Comparison of ENCODE assay signal across 12 cellular contexts in the genomic region with DNA sequence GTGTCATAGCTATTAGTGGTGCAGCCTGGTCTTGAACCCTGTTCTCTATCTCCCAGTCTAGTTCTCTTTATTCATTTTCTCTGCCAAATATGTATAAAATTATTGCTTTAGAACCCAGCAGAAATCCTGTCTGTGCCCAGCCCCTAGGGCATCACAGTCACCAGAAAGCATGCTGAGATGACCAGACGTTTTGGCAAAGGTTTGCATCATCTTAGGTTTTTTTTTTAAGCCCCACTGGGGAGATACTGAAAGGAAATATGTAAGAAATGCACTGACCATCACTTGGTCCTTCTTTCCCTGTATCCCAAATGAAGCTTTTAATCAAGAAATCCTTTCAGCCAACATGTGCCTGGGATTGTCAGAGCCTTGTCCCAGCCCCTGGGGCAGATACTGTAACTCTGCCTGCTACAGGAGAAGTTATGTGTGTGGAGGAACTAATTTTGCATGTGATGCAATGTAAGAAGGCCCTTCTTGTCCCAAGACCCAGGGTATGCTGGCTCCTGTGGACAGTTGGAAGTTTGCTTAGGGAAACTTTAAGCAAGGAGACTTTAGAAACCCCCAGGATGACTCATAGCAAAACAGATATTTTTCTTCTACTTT.
A peak's percentile ranks its signal among the peaks of the same experiment; 100 is the strongest.
DNase-seq lines count a peak whose midpoint lies in the region; ATAC-seq and TF ChIP-seq lines count a peak whose summit lies in the region.
"Had no signal": no experiment of that assay in that cellular context is flagged by ENCODE, and none has a peak within 500 bp of the region (broad histone marks: within the 10 kb centered on the region; RNA-seq: fewer than 3 reads in every experiment).

No MANE protein-coding gene starts in this region.

- H2AK5ac ChIP-seq in mesendoderm (ENCODE audit: low read length), result peak overlapping the region; percentile 25

- H3K4me3 ChIP-seq in mesendoderm (ENCODE audit: low read length), result no peak overlapping the region
- no peak overlapping the region for H3K4me3 ChIP-seq in transverse colon
- H3K4me3 ChIP-seq: lung, right lobe of liver, SK-N-MC had no signal

- H3K23ac ChIP-seq in mesendoderm (ENCODE audit: low read length), result no peak overlapping the region

- H3K4me1 ChIP-seq in mesendoderm (ENCODE audit: control insufficient read depth, low read depth, low read length) (peaks cover 32% of the 10 kb centered on the region), transverse colon (peaks cover 27 to 76% (median 43%) of the 10 kb centered on the region in 4 donors), foreskin keratinocyte (peaks cover 23% of the 10 kb centered on the region)

- peak overlapping the region; percentile 17 for H3K56ac ChIP-seq in mesendoderm (ENCODE audit: low read length)

- in situ Hi-C loops in transverse colon (cut with MboI; ENCODE audit: low pct_ligation_motif_present in 1 of 4, low pct_unique_long_range_greater_than_20kb in 1 of 4, low sequenced_read_pairs in 3 of 4), result no loop called here

- no peak overlapping the region for H4K5ac ChIP-seq in mesendoderm (ENCODE audit: low read length)

- no peaks in the 10 kb centered on the region for H3K79me2 ChIP-seq in mesendoderm (ENCODE audit: control insufficient read depth, insufficient read depth, low read length)

- H3K27me3 ChIP-seq in mesendoderm (ENCODE audit: insufficient read depth, low read length, poor library complexity) (no peaks in the 10 kb centered on the region), transverse colon (no peaks in the 10 kb centered on the region), foreskin keratinocyte (no peaks in the 10 kb centered on the region)
- H3K27me3 ChIP-seq: right lobe of liver had no signal

- H3K27ac ChIP-seq in caudate nucleus (ENCODE audit: low read depth, low read length) (peak overlapping the region; percentile 89), mesendoderm (ENCODE audit: low read depth, low read length) (no peak overlapping the region), transverse colon (peak overlapping the region; percentile 86 to 92 (median 88)), foreskin keratinocyte (no peak overlapping the region)
- H3K27ac ChIP-seq: SK-N-MC had no signal

- H3K36me3 ChIP-seq in mesendoderm (ENCODE audit: control insufficient read depth, insufficient read depth, low read length), result no peaks in the 10 kb centered on the region
- no peaks in the 10 kb centered on the region for H3K36me3 ChIP-seq in transverse colon
- H3K36me3 ChIP-seq: right lobe of liver had no signal

- H4K8ac ChIP-seq in mesendoderm (ENCODE audit: low read depth, low read length), result no peak overlapping the region

- no peak for TF ChIP-seq EP300 in transverse colon (IDR thresholded peaks at IDR 0.05; ENCODE audit: low read depth)

- TF ChIP-seq POLR2A in transverse colon (IDR thresholded peaks at IDR 0.05), result no peak

- no peak for DNase-seq in caudate nucleus (lab: John Stamatoyannopoulos, UW)
- no peak for DNase-seq in mesendoderm
- no peak for DNase-seq in transverse colon
- no peak for DNase-seq in stimulated activated CD4-positive, alpha-beta T cell treated with anti-CD3 and anti-CD28 coated beads, Interleukin-1b, Interleukin-23, amount 100 ng/mL, for 48 hours
- DNase-seq in foreskin keratinocyte, result no peak
- no peak for DNase-seq in activated CD4-positive, CD25-positive, alpha-beta regulatory T cell (lab: John Stamatoyannopoulos, UW)
- DNase-seq: activated naive CD8-positive, alpha-beta T cell treated with anti-CD3 and anti-CD28 coated beads, Interleukin-2, amount 50 U/mL, for 24 hours; NCI-H1930; right lobe of liver had no signal

- intact Hi-C loops in transverse colon (cut with DNase I; ENCODE audit: low total_unique reads), result no loop called here

- no peak overlapping the region for H2BK120ac ChIP-seq in mesendoderm (ENCODE audit: low read depth, low read length)

- no CpG with 5 or more reads among the region's 1 CpG for WGBS in mesendoderm (ENCODE audit: extremely low coverage, insufficient coverage, low lambda C conversion rate)
- 20 to 41% methylated on average over 1 of the region's 1 CpG for WGBS in transverse colon (ENCODE audit: low coverage in 1 of 2), 2 donors

- TF ChIP-seq CTCF in transverse colon (IDR thresholded peaks at IDR 0.05) (no peak), foreskin keratinocyte (conservative IDR thresholded peaks at IDR 0.05) (no peak)

- no peak overlapping the region for H2BK15ac ChIP-seq in mesendoderm (replicated peaks; ENCODE audit: low read depth)

- H3K9ac ChIP-seq in mesendoderm (ENCODE audit: low read length), result no peak overlapping the region

- ATAC-seq in HG02798 (IDR thresholded peaks at IDR 0.05; ENCODE audit: poor library complexity, unreplicated experiment) (peak; percentile 21), foreskin keratinocyte (no peak)
- ATAC-seq: activated naive CD8-positive, alpha-beta T cell treated with anti-CD3 and anti-CD28 coated beads, Interleukin-2, amount 50 U/mL, for 24 hours; right lobe of liver had no signal

- H3K79me1 ChIP-seq in mesendoderm (ENCODE audit: low read length), result no peaks in the 10 kb centered on the region

- no peaks in the 10 kb centered on the region for H3K9me3 ChIP-seq in transverse colon
- H3K9me3 ChIP-seq: right lobe of liver had no signal

- no peak overlapping the region for H3K4ac ChIP-seq in mesendoderm (ENCODE audit: low read depth, low read length)

- no peak overlapping the region for H2BK5ac ChIP-seq in mesendoderm (ENCODE audit: low read length)

- no peak overlapping the region for H3K4me2 ChIP-seq in mesendoderm (ENCODE audit: low read length)

- H3K18ac ChIP-seq in mesendoderm (ENCODE audit: low read length), result no peak overlapping the region

Comparison
In these comparisons a context has a peak if more than half of its experiments do, and no peak if none do; other contexts are left out.
1. H3K27ac ChIP-seq: peak in caudate nucleus (single experiment) and transverse colon (4 of 4); none in mesendoderm (single experiment) and foreskin keratinocyte (single experiment).